Comparison of ENCODE assay signal across 13 cellular contexts in genomic region chr12:26176725-26177124, GRCh38.
"Had no signal": no experiment of that assay in that cellular context is flagged by ENCODE, and none has a peak within 500 bp of the region (broad histone marks: within the 10 kb centered on the region; RNA-seq: fewer than 3 reads in every experiment).

No MANE protein-coding gene starts in this region.

- H3K27me3 ChIP-seq: esophagus muscularis mucosa, gastrocnemius medialis, neutrophil had no signal

- H3K27ac ChIP-seq: epithelial cell of prostate, esophagus muscularis mucosa, gastrocnemius medialis, neutrophil had no signal

- H3K36me3 ChIP-seq: esophagus muscularis mucosa, gastrocnemius medialis, neutrophil had no signal

- ATAC-seq: effector memory CD8-positive, alpha-beta T cell; gastrocnemius medialis; left cardiac atrium; naive thymus-derived CD8-positive, alpha-beta T cell; sciatic nerve had no signal

- DNase-seq: effector memory CD8-positive, alpha-beta T cell; gastrocnemius medialis; kidney; left cardiac atrium; mesendoderm; naive thymus-derived CD8-positive, alpha-beta T cell; posterior cingulate gyrus; stimulated activated CD4-positive, alpha-beta T cell treated with anti-CD3 and anti-CD28 coated beads, Interleukin-12 subunit alpha, Interleukin-12 subunit beta, amount 100 ng/mL, for 4 hours; stimulated activated naive CD4-positive, alpha-beta T cell treated with Interleukin-2 at 50 U/mL for 16 hours had no signal

- H3K4me1 ChIP-seq: esophagus muscularis mucosa, gastrocnemius medialis had no signal

- H3K4me3 ChIP-seq: esophagus muscularis mucosa, gastrocnemius medialis had no signal

- H3K9me3 ChIP-seq: esophagus muscularis mucosa, gastrocnemius medialis, neutrophil had no signal
